Comparison of ENCODE assay signal across 8 cellular contexts in genomic region chr3:47283193-47283537, GRCh38. TPM values are rescaled to one million over a fixed set of nuclear protein-coding genes. Genes with fewer than 3 reads are reported as not detected.
A peak's percentile ranks its signal among the peaks of the same experiment; 100 is the strongest.
DNase-seq lines count a peak whose midpoint lies in the region; ATAC-seq and TF ChIP-seq lines count a peak whose summit lies in the region.

No MANE protein-coding gene starts in this region.

- peaks cover 3% of the 10 kb centered on the region for H3K36me3 Mint-ChIP-seq in mesothelial cell of epicardium

- H3K27me3 Mint-ChIP-seq in mesothelial cell of epicardium (ENCODE audit: low read depth) = no peaks in the 10 kb centered on the region

- TF ChIP-seq POLR2A in thyroid gland (IDR thresholded peaks at IDR 0.05) = no peak

- TF ChIP-seq CTCF in dorsolateral prefrontal cortex (IDR thresholded peaks at IDR 0.05 in 54 of 56, conservative IDR thresholded peaks at IDR 0.05 in 2 of 56; ENCODE audit: low read depth in 1 of 56, partially characterized antibody in 56 of 56) (no peak), mesothelial cell of epicardium (IDR thresholded peaks at IDR 0.05; ENCODE audit: unreplicated experiment) (no peak), thyroid gland (IDR thresholded peaks at IDR 0.05) (no peak)

- H3K4me1 Mint-ChIP-seq in mesothelial cell of epicardium = peaks cover 8% of the 10 kb centered on the region

- DNase-seq in stimulated activated CD4-positive, alpha-beta T cell treated with anti-CD3 and anti-CD28 coated beads, Interleukin-12 subunit alpha, Interleukin-12 subunit beta, amount 100 ng/mL, for 4 hours = peak; percentile 18
- DNase-seq in stimulated activated CD4-positive, alpha-beta T cell treated with anti-CD3 and anti-CD28 coated beads, Interleukin-4, amount 100 ng/mL, for 1 hour = no peak
- no peak for DNase-seq in SJSA1 (ENCODE audit: low read depth in 1 of 2, low spot score in 2 of 2)
- peak in 4 of 10 donors; percentile 14 to 47 (median 21) for DNase-seq in dorsolateral prefrontal cortex
- DNase-seq in mesothelial cell of epicardium (ENCODE audit: low spot score in 2 of 2, unreplicated experiment in 2 of 2) = peak in 1 of 2 experiments; percentile 45
- peak; percentile 19 to 36 for DNase-seq in thyroid gland
- no peak for DNase-seq in KG1 (lab: John Stamatoyannopoulos, UW)

- H3K4me3 ChIP-seq in SJSA1 = peak overlapping the region; percentile 84
- peak overlapping the region; percentile 68 to 99 (median 87) for H3K4me3 ChIP-seq in dorsolateral prefrontal cortex
- peak overlapping the region; percentile 44 to 88 (median 67) for H3K4me3 ChIP-seq in thyroid gland (replicated peaks in 1 of 3)

- H3K27me3 ChIP-seq in SJSA1 (replicated peaks) (no peaks in the 10 kb centered on the region), dorsolateral prefrontal cortex (no peaks in the 10 kb centered on the region), thyroid gland (no peaks in the 10 kb centered on the region)

- H3K9me3 Mint-ChIP-seq in mesothelial cell of epicardium = no peaks in the 10 kb centered on the region

- H3K36me3 ChIP-seq in SJSA1 = no peaks in the 10 kb centered on the region; the same call in 1 of the 2 replicates
- no peaks in the 10 kb centered on the region for H3K36me3 ChIP-seq in thyroid gland

- 0 to 1% methylated on average over 10 of the region's 10 CpGs for WGBS in thyroid gland, 2 donors

- H3K4me1 ChIP-seq in SJSA1 (replicated peaks) (peaks cover 10% of the 10 kb centered on the region), thyroid gland (peaks cover 27 to 33% of the 10 kb centered on the region in 2 donors)

- H3K27ac Mint-ChIP-seq in mesothelial cell of epicardium = peak overlapping the region; percentile 100

- intact Hi-C loops in dorsolateral prefrontal cortex (cut with DNase I) = loop anchor here (2.0 to 5.0 kb wide), 7 partner anchors 39 to 306 kb away; partner anchors contain the start of genes CCDC12 (in 2 of the 2), NBEAL2 (in 2 of the 2), PTPN23 (in 2 of the 2) and ELP6 (in 1 of the 2)
- intact Hi-C loops in thyroid gland (cut with DNase I) = no loop called here

- H3K27ac ChIP-seq in SJSA1 (no peak overlapping the region; the same call in 1 of the 2 replicates), dorsolateral prefrontal cortex (peak overlapping the region in 54 of 59 donors; percentile 81 to 99 (median 94)), thyroid gland (peak overlapping the region; percentile 86 to 96 (median 89))

- ATAC-seq in HG03039 (IDR thresholded peaks at IDR 0.05; ENCODE audit: unreplicated experiment) = no peak

- H3K9me3 ChIP-seq in SJSA1 (replicated peaks) (no peaks in the 10 kb centered on the region), thyroid gland (no peaks in the 10 kb centered on the region)

- H3K4me3 Mint-ChIP-seq in mesothelial cell of epicardium = peak overlapping the region; percentile 97

RNA-seq across cellular contexts. Expression of gene KLHL18, which starts 0.4 kb away (rescaled TPM):
- 8.0 and 16.6 TPM in 2 replicates for total RNA-seq in SJSA1 (2014; rRNA removed; shearing (Covaris generic))
- 10 to 100 TPM; 19.8 to 62.3 (median 38.0) TPM for total RNA-seq in dorsolateral prefrontal cortex
- 21.9 to 28.5 TPM (median 26.8 TPM) in 3 replicates for total RNA-seq in mesothelial cell of epicardium
- 10 to 100 TPM; 25.2 to 38.7 (median 30.6) TPM for total RNA-seq in thyroid gland

RNA-seq across cellular contexts. Expression of gene KIF9, which starts 0.6 kb away (rescaled TPM):
- 2.9 and 3.2 TPM in 2 replicates for total RNA-seq in SJSA1 (2014; rRNA removed; shearing (Covaris generic))
- 10 to 100 TPM in 44 of 120 experiments, 1 to 10 TPM in 76; 3.1 to 15.9 (median 8.8) TPM for total RNA-seq in dorsolateral prefrontal cortex
- total RNA-seq in mesothelial cell of epicardium = 5.8 to 6.2 TPM (median 5.9 TPM) in 3 replicates
- 10 to 100 TPM; 14.8 to 43.1 (median 23.8) TPM for total RNA-seq in thyroid gland

Comparison
In these comparisons a context has a peak if more than half of its experiments do, and no peak if none do; other contexts are left out.
1. DNase-seq: peak in stimulated activated CD4-positive, alpha-beta T cell treated with anti-CD3 and anti-CD28 coated beads, Interleukin-12 subunit alpha, Interleukin-12 subunit beta, amount 100 ng/mL, for 4 hours (single experiment) and thyroid gland (2 of 2); none in stimulated activated CD4-positive, alpha-beta T cell treated with anti-CD3 and anti-CD28 coated beads, Interleukin-4, amount 100 ng/mL, for 1 hour (single experiment), SJSA1 (0 of 2) and KG1 (single experiment).
2. Peak in every context shown above with its lines, with median percentiles within 50 percentile points of each other: H3K4me3 ChIP-seq.